ENCODE assay signal across 17 cellular contexts in genomic region chr19:2755448-2755705, GRCh38. TPM values are rescaled to one million over a fixed set of nuclear protein-coding genes. Genes with fewer than 3 reads are reported as not detected.
DNase-seq lines count a peak whose midpoint lies in the region; ATAC-seq and TF ChIP-seq lines count a peak whose summit lies in the region.
"Had no signal": no experiment of that assay in that cellular context is flagged by ENCODE, and none has a peak within 500 bp of the region (broad histone marks: within the 10 kb centered on the region; RNA-seq: fewer than 3 reads in every experiment).

No MANE protein-coding gene starts in this region.

- no peaks in the 10 kb centered on the region for H3K9me3 ChIP-seq in BLaER1
- H3K9me3 ChIP-seq in HCT116 (ENCODE audit: control insufficient read depth in 1 of 2, insufficient read depth in 1 of 2, low read depth in 1 of 2, low read length in 2 of 2): no peaks in the 10 kb centered on the region
- no peaks in the 10 kb centered on the region for H3K9me3 ChIP-seq in T-helper 17 cell (ENCODE audit: control insufficient read depth, low read length, poor library complexity, severe bottlenecking)
- no peaks in the 10 kb centered on the region for H3K9me3 ChIP-seq in spleen
- H3K9me3 ChIP-seq: BLaER1 treated with 17β-estradiol and CSF1 and Interleukin-3, amounts not matched to agents 10 nM and 100 nM; HAP-1 had no signal

- no peaks in the 10 kb centered on the region for H3K4me1 Mint-ChIP-seq in T-helper 17 cell
- H3K4me1 Mint-ChIP-seq: B cell had no signal

- TF ChIP-seq CTCF in HCT116 (IDR thresholded peaks at IDR 0.05 in 2 of 3, conservative IDR thresholded peaks at IDR 0.05 in 1 of 3; ENCODE audit: borderline replicate concordance in 1 of 3, insufficient read depth in 1 of 3, low read depth in 2 of 3, low read length in 2 of 3) (no peak), spleen (IDR thresholded peaks at IDR 0.05 in 8 of 11, conservative IDR thresholded peaks at IDR 0.05 in 3 of 11) (no peak)

- TSS peak; percentile 32 for BruUV-seq in HCT116 (replicated peaks; lab: Mats Ljungman, UMichigan)

- H3K9ac ChIP-seq in BLaER1 (peak overlapping the region; percentile 29; the same call in 1 of the 2 replicates), HCT116 (ENCODE audit: low read length) (no peak overlapping the region)

- POLR2A ChIA-PET in HCT116 (lab: Charles Lee): no interaction called here

- H3K36me3 Mint-ChIP-seq in T-helper 17 cell (ENCODE audit: low read depth): peaks cover 5% of the 10 kb centered on the region

- ATAC-seq in HCT116 (no peak), T-helper 17 cell (no peak), GM18517 (IDR thresholded peaks at IDR 0.05; ENCODE audit: unreplicated experiment) (no peak)

- DNase-seq in HCT116 (ENCODE audit: low read depth, low spot score) (no peak), T-helper 17 cell (no peak), spleen (peak; percentile 54), EL (no peak), NCI-H2081 treated with DMSO at 0.1 percent for 48 hours (lab: John Stamatoyannopoulos, UW) (no peak)
- DNase-seq: CD4-positive, alpha-beta T cell; CD8-positive, alpha-beta memory T cell; DMS 273 treated with DMSO at 0.1 percent for 48 hours; DMS79; GF-D8; GOT3 had no signal

- TF ChIP-seq POLR2A in HCT116 (IDR thresholded peaks at IDR 0.05; ENCODE audit: borderline replicate concordance, extremely low read depth, insufficient read depth, insufficient read length): no peak
- no peak for TF ChIP-seq POLR2A in spleen (IDR thresholded peaks at IDR 0.05)

- no peak overlapping the region for H3K4me3 ChIP-seq in BLaER1
- H3K4me3 ChIP-seq in HCT116 (replicated peaks in 1 of 2; ENCODE audit: low read depth in 1 of 2, low read length in 2 of 2): no peak overlapping the region
- no peak overlapping the region for H3K4me3 ChIP-seq in spleen
- H3K4me3 ChIP-seq: BLaER1 treated with 17β-estradiol and CSF1 and Interleukin-3, amounts not matched to agents 10 nM and 100 nM; HAP-1 had no signal

- WGBS in spleen, 5 donors: 91 to 99% (median 95%) methylated on average over 16 of the region's 16 CpGs

- no peak for TF ChIP-seq RAD21 in HCT116 (IDR thresholded peaks at IDR 0.05; ENCODE audit: low read depth)

- RAD21 ChIA-PET in HCT116 (lab: Charles Lee; ENCODE audit: low non-redundant PET in 1 of 2, low total read pairs in 2 of 2, uncharacterized antibody in 2 of 2, unreplicated experiment in 2 of 2): no interaction called here

- H3K9me2 ChIP-seq in HCT116 (ENCODE audit: insufficient read depth): no peaks in the 10 kb centered on the region

- H3K36me3 ChIP-seq in BLaER1 (peaks cover 73% of the 10 kb centered on the region), HCT116 (ENCODE audit: control insufficient read depth in 1 of 2, insufficient read depth in 2 of 2, low read length in 2 of 2) (peaks cover 10 to 27% of the 10 kb centered on the region in 2 experiments; a peak in 3 of 4 replicates), spleen (peaks cover 0 to 77% (median 58%) of the 10 kb centered on the region in 6 donors)

- H3K4me3 Mint-ChIP-seq in T-helper 17 cell: no peak overlapping the region
- H3K4me3 Mint-ChIP-seq: B cell; CD14-positive monocyte; CD4-positive, alpha-beta T cell; CD8-positive, alpha-beta memory T cell had no signal

- H3K27me3 ChIP-seq in BLaER1 (no peaks in the 10 kb centered on the region), HCT116 (ENCODE audit: insufficient read depth, low read length) (no peaks in the 10 kb centered on the region), spleen (replicated peaks in 1 of 7) (no peaks in the 10 kb centered on the region)
- H3K27me3 ChIP-seq: BLaER1 treated with 17β-estradiol and CSF1 and Interleukin-3, amounts not matched to agents 10 nM and 100 nM had no signal

- H3K27me3 Mint-ChIP-seq in T-helper 17 cell: no peaks in the 10 kb centered on the region
- H3K27me3 Mint-ChIP-seq: B cell; CD4-positive, alpha-beta T cell had no signal

- intact Hi-C loops in HCT116 (cut with micrococcal nuclease): no loop called here
- intact Hi-C loops in spleen (cut with DNase I; ENCODE audit: low total_unique reads): no loop called here

- H3K79me2 ChIP-seq in HCT116 (ENCODE audit: insufficient read depth, low read length): no peaks in the 10 kb centered on the region

- H3K27ac ChIP-seq in BLaER1: peak overlapping the region; percentile 79
- H3K27ac ChIP-seq in HCT116 (ENCODE audit: low read depth, low read length): no peak overlapping the region
- H3K27ac ChIP-seq in spleen: no peak overlapping the region

- CTCF ChIA-PET in HCT116 (lab: Charles Lee): no interaction called here

- H2AFZ ChIP-seq in HCT116 (ENCODE audit: low read depth, low read length, poor library complexity, severe bottlenecking): no peak overlapping the region

- H3K4me2 ChIP-seq in BLaER1: peak overlapping the region; percentile 96
- no peak overlapping the region for H3K4me2 ChIP-seq in HCT116 (ENCODE audit: low read length)

- H4K20me1 ChIP-seq in BLaER1 (peaks cover 25% of the 10 kb centered on the region), HCT116 (ENCODE audit: insufficient read depth) (no peaks in the 10 kb centered on the region)

- peak overlapping the region; percentile 60 for H3K27ac Mint-ChIP-seq in T-helper 17 cell
- H3K27ac Mint-ChIP-seq: B cell; CD14-positive monocyte; CD4-positive, alpha-beta T cell; CD8-positive, alpha-beta memory T cell had no signal

- peaks cover 64% of the 10 kb centered on the region for H3K4me1 ChIP-seq in BLaER1
- H3K4me1 ChIP-seq in HCT116 (ENCODE audit: control insufficient read depth in 1 of 2, insufficient read depth in 2 of 2, low read length in 2 of 2): no peaks in the 10 kb centered on the region
- peaks cover 0 to 6% (median 0%) of the 10 kb centered on the region in 6 donors for H3K4me1 ChIP-seq in spleen
- H3K4me1 ChIP-seq: HAP-1 had no signal

TF ChIP-seq in HCT116, 20 proteins besides CTCF, POLR2A, EP300 and RAD21 (continues in another document):
- TF ChIP-seq FOSL1 (IDR thresholded peaks at IDR 0.05; ENCODE audit: low read depth) (no peak), SP1 (IDR thresholded peaks at IDR 0.05; ENCODE audit: low read depth) (no peak), SIN3A (IDR thresholded peaks at IDR 0.05; ENCODE audit: low read depth) (no peak), EGR1 (IDR thresholded peaks at IDR 0.05; ENCODE audit: low read depth) (no peak), ELF1 (IDR thresholded peaks at IDR 0.05; ENCODE audit: borderline replicate concordance, low read depth) (no peak), SRF (IDR thresholded peaks at IDR 0.05; ENCODE audit: low read depth) (no peak), TCF7L2 (IDR thresholded peaks at IDR 0.05; ENCODE audit: borderline replicate concordance, extremely low read depth, insufficient read depth, insufficient read length) (no peak), REST (IDR thresholded peaks at IDR 0.05; ENCODE audit: low read depth) (no peak), EZH2phosphoT487 (IDR thresholded peaks at IDR 0.05; ENCODE audit: borderline replicate concordance) (no peak), POLR2AphosphoS5 (IDR thresholded peaks at IDR 0.05; ENCODE audit: low read depth, low read length) (no peak), EZH2 (IDR thresholded peaks at IDR 0.05) (no peak), CBX3 (IDR thresholded peaks at IDR 0.05; ENCODE audit: low read depth) (no peak)

RNA-seq across cellular contexts. Expression of gene SLC39A3, which starts 15.6 kb away (rescaled TPM):
- total RNA-seq in HCT116 (2021; ENCODE audit: unreplicated experiment) (39.1 TPM), T-helper 17 cell (10 to 100 TPM; 12.3 to 20.6 TPM), spleen (10 to 100 TPM; 20.3 to 33.3 (median 26.7) TPM)
- polyA plus RNA-seq in HCT116 (2012): 34.0 and 43.9 TPM in 2 replicates
- 10 to 100 TPM; 19.1 to 42.6 (median 29.3) TPM for polyA plus RNA-seq in spleen

RNA-seq across cellular contexts. Expression of gene SGTA, which starts 27.7 kb away (rescaled TPM):
- total RNA-seq in HCT116 (2021; ENCODE audit: unreplicated experiment) (109 TPM), T-helper 17 cell (10 to 100 TPM; 29.2 to 31.9 TPM), spleen (10 to 100 TPM; 39.7 to 59.7 (median 46.5) TPM)
- 87.8 and 92.7 TPM in 2 replicates for polyA plus RNA-seq in HCT116 (2012)
- 10 to 100 TPM; 36.5 to 63.0 (median 40.0) TPM for polyA plus RNA-seq in spleen

RNA-seq across cellular contexts. Expression of gene THOP1, which starts 29.9 kb away (rescaled TPM):
- total RNA-seq in HCT116 (2021; ENCODE audit: unreplicated experiment) (201 TPM), T-helper 17 cell (10 to 100 TPM; 24.2 to 28.1 TPM), spleen (10 to 100 TPM; 31.0 to 48.8 (median 37.4) TPM)
- 208 and 220 TPM in 2 replicates for polyA plus RNA-seq in HCT116 (2012)
- polyA plus RNA-seq in spleen: 10 to 100 TPM; 55.5 to 96.2 (median 59.0) TPM

RNA-seq across cellular contexts. Expression of gene DIRAS1, which starts 34.2 kb away (rescaled TPM):
- 33.7 TPM for total RNA-seq in HCT116 (2021; ENCODE audit: unreplicated experiment)
- 23.3 and 33.1 TPM in 2 replicates for polyA plus RNA-seq in HCT116 (2012)
- under 1 TPM; 0.40 to 0.42 TPM for total RNA-seq in T-helper 17 cell
- 1 to 10 TPM; 2.5 to 5.6 (median 3.5) TPM for total RNA-seq in spleen
- polyA plus RNA-seq in spleen: 10 to 100 TPM in 1 of 3 donors, 1 to 10 TPM in 2; 1.3 to 17.1 (median 3.6) TPM
- total RNA-seq: CD4-positive, alpha-beta T cell had no signal
- polyA plus RNA-seq: CD14-positive monocyte; CD8-positive, alpha-beta memory T cell had no signal

RNA-seq across cellular contexts. Expression of gene GNG7, which starts 52.9 kb away (rescaled TPM):
- total RNA-seq in HCT116 (2021; ENCODE audit: unreplicated experiment) (11.3 TPM), T-helper 17 cell (1 to 10 TPM; 2.1 to 4.5 TPM), spleen (10 to 100 TPM; 17.2 to 27.5 (median 19.4) TPM)
- polyA plus RNA-seq in HCT116 (2012): 4.8 and 6.3 TPM in 2 replicates
- polyA plus RNA-seq in spleen: 10 to 100 TPM; 17.3 to 34.6 (median 17.9) TPM
